Comparison of ENCODE assay signal across 24 cellular contexts in genomic region chr4:67881226-67881625, GRCh38. TPM values are rescaled to one million over a fixed set of nuclear protein-coding genes. Genes with fewer than 3 reads are reported as not detected.
"Had no signal": no experiment of that assay in that cellular context is flagged by ENCODE, and none has a peak within 500 bp of the region (broad histone marks: within the 10 kb centered on the region; RNA-seq: fewer than 3 reads in every experiment).

No MANE protein-coding gene starts in this region.

- H3K27ac Mint-ChIP-seq: activated CD4-positive, alpha-beta memory T cell treated with anti-CD3 and anti-CD28 coated beads for 36 hours; activated naive CD8-positive, alpha-beta T cell treated with anti-CD3 and anti-CD28 coated beads for 36 hours; activated T-cell treated with anti-CD3 and anti-CD28 coated beads, Interleukin-2, amount 50 U/mL, for 72 hours; naive thymus-derived CD4-positive, alpha-beta T cell; stimulated activated naive B cell treated with anti-CD40 and anti-IgM and Interleukin-4, amounts not matched to agents 10 μg/mL and 1 μg/mL and 100 μg/mL, for 72 hours had no signal

- H3K27me3 ChIP-seq: body of pancreas, gastroesophageal sphincter, heart right ventricle, tibial artery, uterus had no signal

- H3K36me3 ChIP-seq: gastroesophageal sphincter, heart right ventricle, tibial artery, uterus had no signal

- H3K27me3 Mint-ChIP-seq: activated naive CD8-positive, alpha-beta T cell treated with anti-CD3 and anti-CD28 coated beads for 36 hours; stimulated activated naive B cell treated with anti-CD40 and anti-IgM and Interleukin-4, amounts not matched to agents 10 μg/mL and 1 μg/mL and 100 μg/mL, for 72 hours had no signal

- ATAC-seq: activated T-cell treated with anti-CD3 and anti-CD28 coated beads, Interleukin-2, amount 50 U/mL, for 72 hours; body of pancreas; gastroesophageal sphincter; heart right ventricle; naive thymus-derived CD4-positive, alpha-beta T cell; stimulated activated naive B cell treated with anti-CD40 and anti-IgM and Interleukin-4, amounts not matched to agents 10 μg/mL and 1 μg/mL and 100 μg/mL, for 72 hours had no signal

- H3K4me1 ChIP-seq: body of pancreas, gastroesophageal sphincter, tibial artery, uterus had no signal

- H3K9me3 Mint-ChIP-seq: activated CD4-positive, alpha-beta memory T cell treated with anti-CD3 and anti-CD28 coated beads for 36 hours; activated naive CD8-positive, alpha-beta T cell treated with anti-CD3 and anti-CD28 coated beads for 36 hours; activated T-cell treated with anti-CD3 and anti-CD28 coated beads, Interleukin-2, amount 50 U/mL, for 72 hours; central memory CD8-positive, alpha-beta T cell had no signal

- H3K9me3 ChIP-seq: body of pancreas, gastroesophageal sphincter, heart right ventricle, tibial artery, uterus had no signal

- H3K4me1 Mint-ChIP-seq: activated naive CD8-positive, alpha-beta T cell treated with anti-CD3 and anti-CD28 coated beads for 36 hours; central memory CD8-positive, alpha-beta T cell; stimulated activated naive B cell treated with anti-CD40 and anti-IgM and Interleukin-4, amounts not matched to agents 10 μg/mL and 1 μg/mL and 100 μg/mL, for 72 hours had no signal

- H3K27ac ChIP-seq: body of pancreas, gastroesophageal sphincter, heart right ventricle, tibial artery, uterus, VCaP had no signal

- DNase-seq: activated CD4-positive, alpha-beta memory T cell treated with anti-CD3 and anti-CD28 coated beads for 36 hours; activated CD4-positive, alpha-beta T cell treated with anti-CD3 and anti-CD28 coated beads for 1 hour; activated gamma-delta T cell; activated naive CD8-positive, alpha-beta T cell treated with anti-CD3 and anti-CD28 coated beads for 36 hours; activated T-cell treated with anti-CD3 and anti-CD28 coated beads, Interleukin-2, amount 50 U/mL, for 72 hours; amygdala; body of pancreas; cortex of kidney; effector CD4-positive, alpha-beta T cell; heart right ventricle; naive thymus-derived CD4-positive, alpha-beta T cell; nucleus accumbens; posterior cingulate gyrus; stimulated activated CD4-positive, alpha-beta T cell treated with anti-CD3 and anti-CD28 coated beads, Interleukin-15, amount 100 ng/mL, for 24 hours; stimulated activated CD4-positive, alpha-beta T cell treated with anti-CD3 and anti-CD28 coated beads, Interleukin-4, amount 100 ng/mL, for 1 hour; stimulated activated naive B cell treated with anti-CD40 and anti-IgM and Interleukin-4, amounts not matched to agents 10 μg/mL and 1 μg/mL and 100 μg/mL, for 72 hours; tibial artery; uterus had no signal

- H3K4me3 Mint-ChIP-seq: activated CD4-positive, alpha-beta memory T cell treated with anti-CD3 and anti-CD28 coated beads for 36 hours; activated naive CD8-positive, alpha-beta T cell treated with anti-CD3 and anti-CD28 coated beads for 36 hours; activated T-cell treated with anti-CD3 and anti-CD28 coated beads, Interleukin-2, amount 50 U/mL, for 72 hours; central memory CD8-positive, alpha-beta T cell; naive thymus-derived CD4-positive, alpha-beta T cell; stimulated activated naive B cell treated with anti-CD40 and anti-IgM and Interleukin-4, amounts not matched to agents 10 μg/mL and 1 μg/mL and 100 μg/mL, for 72 hours had no signal

- H3K36me3 Mint-ChIP-seq: activated CD4-positive, alpha-beta memory T cell treated with anti-CD3 and anti-CD28 coated beads for 36 hours; activated naive CD8-positive, alpha-beta T cell treated with anti-CD3 and anti-CD28 coated beads for 36 hours; naive thymus-derived CD4-positive, alpha-beta T cell; stimulated activated naive B cell treated with anti-CD40 and anti-IgM and Interleukin-4, amounts not matched to agents 10 μg/mL and 1 μg/mL and 100 μg/mL, for 72 hours had no signal

- H3K4me3 ChIP-seq: body of pancreas, gastroesophageal sphincter, heart right ventricle, lung, tibial artery, uterus had no signal

RNA-seq across cellular contexts. Expression of gene TMPRSS11D, which starts 2.6 kb away (rescaled TPM):
- total RNA-seq: activated CD4-positive, alpha-beta memory T cell treated with anti-CD3 and anti-CD28 coated beads for 36 hours; activated naive CD8-positive, alpha-beta T cell treated with anti-CD3 and anti-CD28 coated beads for 36 hours; activated T-cell treated with anti-CD3 and anti-CD28 coated beads, Interleukin-2, amount 50 U/mL, for 72 hours; body of pancreas; heart right ventricle; lung; naive thymus-derived CD4-positive, alpha-beta T cell; skeletal muscle tissue; T-helper 1 cell treated with Interleukin-12 subunit alpha and Interleukin-12 subunit beta and Interleukin-4 antibody, amounts not matched to agents 30 ng/mL and 1 ng/mL, for 36 hours; uterus had no signal
- polyA plus RNA-seq: naive thymus-derived CD4-positive, alpha-beta T cell had no signal
